Comparison of ENCODE assay signal across 1 cellular context in the genomic region with DNA sequence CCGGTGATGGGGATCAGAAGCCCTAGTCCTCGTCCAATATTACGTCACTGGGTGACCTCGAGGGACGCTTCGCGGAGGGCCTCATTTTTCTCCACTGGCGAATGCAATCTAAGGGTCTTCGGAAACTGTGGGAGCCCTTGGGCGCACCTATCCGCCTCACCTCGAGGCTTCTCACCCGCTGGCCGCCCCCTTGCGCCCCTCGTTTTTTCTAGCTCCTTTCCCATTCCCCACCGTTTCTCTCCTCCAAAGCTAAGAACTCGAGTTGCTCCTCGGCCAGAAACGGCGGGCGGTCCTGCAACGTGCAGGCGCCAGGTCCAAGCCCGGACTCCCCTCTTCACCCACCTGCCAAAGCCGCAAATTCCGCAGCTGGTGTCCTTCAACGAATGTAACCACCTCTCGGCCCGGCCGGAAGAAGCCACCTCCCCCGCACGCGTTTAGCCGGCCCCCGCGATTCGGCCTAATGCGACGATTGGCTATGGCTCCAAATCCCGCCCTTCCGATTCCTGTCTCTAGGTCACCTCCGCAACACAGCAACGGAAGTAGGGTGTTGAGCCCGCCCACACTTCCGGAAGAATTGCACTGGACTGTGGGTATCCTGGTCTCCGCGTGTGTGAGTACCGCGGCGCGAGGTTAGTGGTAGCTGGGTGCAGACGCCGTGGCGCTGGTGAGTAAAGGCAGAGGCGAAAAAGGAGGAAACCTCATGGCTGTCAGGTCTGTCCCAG.
TF ChIP-seq lines count a peak whose summit lies in the region.

Gene ATP5MK, minus strand, starts transcription at position 409 of the 722 bp plus-strand sequence. CDS start 4,018 bp downstream, outside the sequence.
A gene with protein sequence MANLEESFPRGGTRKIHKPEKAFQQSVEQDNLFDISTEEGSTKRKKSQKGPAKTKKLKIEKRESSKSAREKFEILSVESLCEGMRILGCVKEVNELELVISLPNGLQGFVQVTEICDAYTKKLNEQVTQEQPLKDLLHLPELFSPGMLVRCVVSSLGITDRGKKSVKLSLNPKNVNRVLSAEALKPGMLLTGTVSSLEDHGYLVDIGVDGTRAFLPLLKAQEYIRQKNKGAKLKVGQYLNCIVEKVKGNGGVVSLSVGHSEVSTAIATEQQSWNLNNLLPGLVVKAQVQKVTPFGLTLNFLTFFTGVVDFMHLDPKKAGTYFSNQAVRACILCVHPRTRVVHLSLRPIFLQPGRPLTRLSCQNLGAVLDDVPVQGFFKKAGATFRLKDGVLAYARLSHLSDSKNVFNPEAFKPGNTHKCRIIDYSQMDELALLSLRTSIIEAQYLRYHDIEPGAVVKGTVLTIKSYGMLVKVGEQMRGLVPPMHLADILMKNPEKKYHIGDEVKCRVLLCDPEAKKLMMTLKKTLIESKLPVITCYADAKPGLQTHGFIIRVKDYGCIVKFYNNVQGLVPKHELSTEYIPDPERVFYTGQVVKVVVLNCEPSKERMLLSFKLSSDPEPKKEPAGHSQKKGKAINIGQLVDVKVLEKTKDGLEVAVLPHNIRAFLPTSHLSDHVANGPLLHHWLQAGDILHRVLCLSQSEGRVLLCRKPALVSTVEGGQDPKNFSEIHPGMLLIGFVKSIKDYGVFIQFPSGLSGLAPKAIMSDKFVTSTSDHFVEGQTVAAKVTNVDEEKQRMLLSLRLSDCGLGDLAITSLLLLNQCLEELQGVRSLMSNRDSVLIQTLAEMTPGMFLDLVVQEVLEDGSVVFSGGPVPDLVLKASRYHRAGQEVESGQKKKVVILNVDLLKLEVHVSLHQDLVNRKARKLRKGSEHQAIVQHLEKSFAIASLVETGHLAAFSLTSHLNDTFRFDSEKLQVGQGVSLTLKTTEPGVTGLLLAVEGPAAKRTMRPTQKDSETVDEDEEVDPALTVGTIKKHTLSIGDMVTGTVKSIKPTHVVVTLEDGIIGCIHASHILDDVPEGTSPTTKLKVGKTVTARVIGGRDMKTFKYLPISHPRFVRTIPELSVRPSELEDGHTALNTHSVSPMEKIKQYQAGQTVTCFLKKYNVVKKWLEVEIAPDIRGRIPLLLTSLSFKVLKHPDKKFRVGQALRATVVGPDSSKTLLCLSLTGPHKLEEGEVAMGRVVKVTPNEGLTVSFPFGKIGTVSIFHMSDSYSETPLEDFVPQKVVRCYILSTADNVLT (N-terminal part only) (plus strand): TSS at position 560 of the 722 bp plus-strand sequence. CDS start 1,801 bp downstream, outside the sequence.

TF ChIP-seq in K562, 482 proteins besides CTCF, POLR2A, EP300 and RAD21 (continues in another document):
- TF ChIP-seq PML (IDR thresholded peaks at IDR 0.05; ENCODE audit: low read length) (peak; percentile 59; the same call in 1 of the 2 replicates), CEBPG (CRISPR knock-in tag; IDR thresholded peaks at IDR 0.05) (no peak), CEBPG (tag; conservative IDR thresholded peaks at IDR 0.05 in 1 of 2, IDR thresholded peaks at IDR 0.05 in 1 of 2) (peak in 1 of 2 experiments; percentile 34; a peak in 1 of 4 replicates), BCOR (IDR thresholded peaks at IDR 0.05) (no peak), RBFOX2 (IDR thresholded peaks at IDR 0.05; ENCODE audit: low read depth, low read length) (peak; percentile 94), ARNT (IDR thresholded peaks at IDR 0.05) (no peak), KLF16 (IDR thresholded peaks at IDR 0.05) (0 out of 2 replicates have a peak, but pooled peaks have one; percentile 57), ZNF263 (CRISPR knock-in tag; IDR thresholded peaks at IDR 0.05; ENCODE audit: borderline replicate concordance) (0 out of 2 replicates have a peak, but pooled peaks have one; percentile 27), ARID1B (IDR thresholded peaks at IDR 0.05) (0 out of 2 replicates have a peak, but pooled peaks have one; percentile 25), SMARCA4 (IDR thresholded peaks at IDR 0.05) (no peak), ZBTB40 (IDR thresholded peaks at IDR 0.05) (peak; percentile 98), ZBTB40 (CRISPR knock-in tag; IDR thresholded peaks at IDR 0.05) (no peak), FOXK2 (conservative IDR thresholded peaks at IDR 0.05 in 1 of 2, IDR thresholded peaks at IDR 0.05 in 1 of 2; ENCODE audit: low read depth in 2 of 2) (peak; percentile 80 to 84; a peak in 3 of 4 replicates), TCFL5 (CRISPR knock-in tag; conservative IDR thresholded peaks at IDR 0.05) (no peak), CBX3 (IDR thresholded peaks at IDR 0.05; ENCODE audit: borderline replicate concordance in 1 of 2, low read length in 2 of 2) (0 out of 3 replicates have a peak, but pooled peaks of 1 of the 2 experiments have one; percentile 34)
- TF ChIP-seq, protein P1, sequence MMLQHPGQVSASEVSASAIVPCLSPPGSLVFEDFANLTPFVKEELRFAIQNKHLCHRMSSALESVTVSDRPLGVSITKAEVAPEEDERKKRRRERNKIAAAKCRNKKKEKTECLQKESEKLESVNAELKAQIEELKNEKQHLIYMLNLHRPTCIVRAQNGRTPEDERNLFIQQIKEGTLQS (IDR thresholded peaks at IDR 0.05), result peak; percentile 64
- TF ChIP-seq, protein P1 (CRISPR knock-in tag; conservative IDR thresholded peaks at IDR 0.05), result no peak
- TF ChIP-seq, protein P2, sequence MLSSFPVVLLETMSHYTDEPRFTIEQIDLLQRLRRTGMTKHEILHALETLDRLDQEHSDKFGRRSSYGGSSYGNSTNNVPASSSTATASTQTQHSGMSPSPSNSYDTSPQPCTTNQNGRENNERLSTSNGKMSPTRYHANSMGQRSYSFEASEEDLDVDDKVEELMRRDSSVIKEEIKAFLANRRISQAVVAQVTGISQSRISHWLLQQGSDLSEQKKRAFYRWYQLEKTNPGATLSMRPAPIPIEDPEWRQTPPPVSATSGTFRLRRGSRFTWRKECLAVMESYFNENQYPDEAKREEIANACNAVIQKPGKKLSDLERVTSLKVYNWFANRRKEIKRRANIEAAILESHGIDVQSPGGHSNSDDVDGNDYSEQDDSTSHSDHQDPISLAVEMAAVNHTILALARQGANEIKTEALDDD (IDR thresholded peaks at IDR 0.05), result no peak
- TF ChIP-seq, protein P3, sequence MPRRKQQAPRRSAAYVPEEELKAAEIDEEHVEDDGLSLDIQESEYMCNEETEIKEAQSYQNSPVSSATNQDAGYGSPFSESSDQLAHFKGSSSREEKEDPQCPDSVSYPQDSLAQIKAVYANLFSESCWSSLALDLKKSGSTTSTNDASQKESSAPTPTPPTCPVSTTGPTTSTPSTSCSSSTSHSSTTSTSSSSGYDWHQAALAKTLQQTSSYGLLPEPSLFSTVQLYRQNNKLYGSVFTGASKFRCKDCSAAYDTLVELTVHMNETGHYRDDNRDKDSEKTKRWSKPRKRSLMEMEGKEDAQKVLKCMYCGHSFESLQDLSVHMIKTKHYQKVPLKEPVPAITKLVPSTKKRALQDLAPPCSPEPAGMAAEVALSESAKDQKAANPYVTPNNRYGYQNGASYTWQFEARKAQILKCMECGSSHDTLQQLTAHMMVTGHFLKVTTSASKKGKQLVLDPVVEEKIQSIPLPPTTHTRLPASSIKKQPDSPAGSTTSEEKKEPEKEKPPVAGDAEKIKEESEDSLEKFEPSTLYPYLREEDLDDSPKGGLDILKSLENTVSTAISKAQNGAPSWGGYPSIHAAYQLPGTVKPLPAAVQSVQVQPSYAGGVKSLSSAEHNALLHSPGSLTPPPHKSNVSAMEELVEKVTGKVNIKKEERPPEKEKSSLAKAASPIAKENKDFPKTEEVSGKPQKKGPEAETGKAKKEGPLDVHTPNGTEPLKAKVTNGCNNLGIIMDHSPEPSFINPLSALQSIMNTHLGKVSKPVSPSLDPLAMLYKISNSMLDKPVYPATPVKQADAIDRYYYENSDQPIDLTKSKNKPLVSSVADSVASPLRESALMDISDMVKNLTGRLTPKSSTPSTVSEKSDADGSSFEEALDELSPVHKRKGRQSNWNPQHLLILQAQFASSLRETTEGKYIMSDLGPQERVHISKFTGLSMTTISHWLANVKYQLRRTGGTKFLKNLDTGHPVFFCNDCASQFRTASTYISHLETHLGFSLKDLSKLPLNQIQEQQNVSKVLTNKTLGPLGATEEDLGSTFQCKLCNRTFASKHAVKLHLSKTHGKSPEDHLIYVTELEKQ (CRISPR knock-in tag; IDR thresholded peaks at IDR 0.05), result no peak
- TF ChIP-seq, protein P4, sequence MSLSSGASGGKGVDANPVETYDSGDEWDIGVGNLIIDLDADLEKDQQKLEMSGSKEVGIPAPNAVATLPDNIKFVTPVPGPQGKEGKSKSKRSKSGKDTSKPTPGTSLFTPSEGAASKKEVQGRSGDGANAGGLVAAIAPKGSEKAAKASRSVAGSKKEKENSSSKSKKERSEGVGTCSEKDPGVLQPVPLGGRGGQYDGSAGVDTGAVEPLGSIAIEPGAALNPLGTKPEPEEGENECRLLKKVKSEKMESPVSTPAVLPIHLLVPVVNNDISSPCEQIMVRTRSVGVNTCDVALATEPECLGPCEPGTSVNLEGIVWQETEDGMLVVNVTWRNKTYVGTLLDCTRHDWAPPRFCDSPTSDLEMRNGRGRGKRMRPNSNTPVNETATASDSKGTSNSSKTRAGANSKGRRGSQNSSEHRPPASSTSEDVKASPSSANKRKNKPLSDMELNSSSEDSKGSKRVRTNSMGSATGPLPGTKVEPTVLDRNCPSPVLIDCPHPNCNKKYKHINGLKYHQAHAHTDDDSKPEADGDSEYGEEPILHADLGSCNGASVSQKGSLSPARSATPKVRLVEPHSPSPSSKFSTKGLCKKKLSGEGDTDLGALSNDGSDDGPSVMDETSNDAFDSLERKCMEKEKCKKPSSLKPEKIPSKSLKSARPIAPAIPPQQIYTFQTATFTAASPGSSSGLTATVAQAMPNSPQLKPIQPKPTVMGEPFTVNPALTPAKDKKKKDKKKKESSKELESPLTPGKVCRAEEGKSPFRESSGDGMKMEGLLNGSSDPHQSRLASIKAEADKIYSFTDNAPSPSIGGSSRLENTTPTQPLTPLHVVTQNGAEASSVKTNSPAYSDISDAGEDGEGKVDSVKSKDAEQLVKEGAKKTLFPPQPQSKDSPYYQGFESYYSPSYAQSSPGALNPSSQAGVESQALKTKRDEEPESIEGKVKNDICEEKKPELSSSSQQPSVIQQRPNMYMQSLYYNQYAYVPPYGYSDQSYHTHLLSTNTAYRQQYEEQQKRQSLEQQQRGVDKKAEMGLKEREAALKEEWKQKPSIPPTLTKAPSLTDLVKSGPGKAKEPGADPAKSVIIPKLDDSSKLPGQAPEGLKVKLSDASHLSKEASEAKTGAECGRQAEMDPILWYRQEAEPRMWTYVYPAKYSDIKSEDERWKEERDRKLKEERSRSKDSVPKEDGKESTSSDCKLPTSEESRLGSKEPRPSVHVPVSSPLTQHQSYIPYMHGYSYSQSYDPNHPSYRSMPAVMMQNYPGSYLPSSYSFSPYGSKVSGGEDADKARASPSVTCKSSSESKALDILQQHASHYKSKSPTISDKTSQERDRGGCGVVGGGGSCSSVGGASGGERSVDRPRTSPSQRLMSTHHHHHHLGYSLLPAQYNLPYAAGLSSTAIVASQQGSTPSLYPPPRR (CRISPR knock-in tag; IDR thresholded peaks at IDR 0.05; ENCODE audit: borderline replicate concordance), result no peak
